1 cellular context compared by ENCODE assay signal in genomic region chrX:24231169-24231568, GRCh38.
TF ChIP-seq lines count a peak whose summit lies in the region.

No MANE protein-coding gene starts in this region.

TF ChIP-seq in K562, 482 proteins besides CTCF, POLR2A, EP300 and RAD21 (continued from another document and continues in another):
- TF ChIP-seq MAFK (IDR thresholded peaks at IDR 0.05; ENCODE audit: low read length) (peak; percentile 80), ARID3A (IDR thresholded peaks at IDR 0.05; ENCODE audit: borderline replicate concordance, low read depth, low read length) (peak; percentile 50; the same call in 1 of the 2 replicates), JUN (IDR thresholded peaks at IDR 0.05; ENCODE audit: borderline replicate concordance, low read depth, low read length) (peak; percentile 82), JUN (CRISPR knock-in tag; IDR thresholded peaks at IDR 0.05; ENCODE audit: borderline replicate concordance) (no peak), ZNF316 (IDR thresholded peaks at IDR 0.05) (peak; percentile 99), EP400 (IDR thresholded peaks at IDR 0.05) (peak; percentile 48; the same call in 1 of the 2 replicates), MEIS2 (IDR thresholded peaks at IDR 0.05; ENCODE audit: partially characterized antibody) (peak; percentile 17), RBM14 (IDR thresholded peaks at IDR 0.05; ENCODE audit: borderline replicate concordance, insufficient read depth, low read depth, low read length) (no peak), C11orf30 (IDR thresholded peaks at IDR 0.05; ENCODE audit: low read depth) (peak; percentile 98), MAFF (IDR thresholded peaks at IDR 0.05; ENCODE audit: low read length) (peak; percentile 87), HDAC2 (IDR thresholded peaks at IDR 0.05) (0 out of 2 replicates have a peak, but pooled peaks have one; percentile 44), ARID1B (IDR thresholded peaks at IDR 0.05) (peak; percentile 84), SMARCE1 (IDR thresholded peaks at IDR 0.05) (peak; percentile 83), TCF3 (CRISPR knock-in tag; IDR thresholded peaks at IDR 0.05) (no peak), BRD9 (IDR thresholded peaks at IDR 0.05; ENCODE audit: low read depth, partially characterized antibody) (peak; percentile 30), MED1 (CRISPR knock-in tag; IDR thresholded peaks at IDR 0.05; ENCODE audit: borderline replicate concordance) (no peak), LEF1 (IDR thresholded peaks at IDR 0.05) (peak; percentile 42; the same call in 1 of the 2 replicates), ATF1 (CRISPR knock-in tag; IDR thresholded peaks at IDR 0.05) (no peak), ATF1 (tag; IDR thresholded peaks at IDR 0.05) (0 out of 2 replicates have a peak, but pooled peaks have one; percentile 38), SOX6 (IDR thresholded peaks at IDR 0.05) (no peak), NR2C1 (IDR thresholded peaks at IDR 0.05) (peak; percentile 33; the same call in 1 of the 2 replicates), NR2C1 (tag; IDR thresholded peaks at IDR 0.05) (no peak), BHLHE40 (IDR thresholded peaks at IDR 0.05; ENCODE audit: low read length) (no peak), ATF7 (IDR thresholded peaks at IDR 0.05) (peak; percentile 36; the same call in 1 of the 2 replicates), MAFG (tag; conservative IDR thresholded peaks at IDR 0.05) (peak; percentile 96), KDM1A (IDR thresholded peaks at IDR 0.05) (peak; percentile 37 to 64; a peak in 3 of 4 replicates)
- TF ChIP-seq, protein P1, sequence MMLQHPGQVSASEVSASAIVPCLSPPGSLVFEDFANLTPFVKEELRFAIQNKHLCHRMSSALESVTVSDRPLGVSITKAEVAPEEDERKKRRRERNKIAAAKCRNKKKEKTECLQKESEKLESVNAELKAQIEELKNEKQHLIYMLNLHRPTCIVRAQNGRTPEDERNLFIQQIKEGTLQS (IDR thresholded peaks at IDR 0.05): peak; percentile 97
- TF ChIP-seq, protein P1 (CRISPR knock-in tag; conservative IDR thresholded peaks at IDR 0.05): no peak
- TF ChIP-seq, protein P2, sequence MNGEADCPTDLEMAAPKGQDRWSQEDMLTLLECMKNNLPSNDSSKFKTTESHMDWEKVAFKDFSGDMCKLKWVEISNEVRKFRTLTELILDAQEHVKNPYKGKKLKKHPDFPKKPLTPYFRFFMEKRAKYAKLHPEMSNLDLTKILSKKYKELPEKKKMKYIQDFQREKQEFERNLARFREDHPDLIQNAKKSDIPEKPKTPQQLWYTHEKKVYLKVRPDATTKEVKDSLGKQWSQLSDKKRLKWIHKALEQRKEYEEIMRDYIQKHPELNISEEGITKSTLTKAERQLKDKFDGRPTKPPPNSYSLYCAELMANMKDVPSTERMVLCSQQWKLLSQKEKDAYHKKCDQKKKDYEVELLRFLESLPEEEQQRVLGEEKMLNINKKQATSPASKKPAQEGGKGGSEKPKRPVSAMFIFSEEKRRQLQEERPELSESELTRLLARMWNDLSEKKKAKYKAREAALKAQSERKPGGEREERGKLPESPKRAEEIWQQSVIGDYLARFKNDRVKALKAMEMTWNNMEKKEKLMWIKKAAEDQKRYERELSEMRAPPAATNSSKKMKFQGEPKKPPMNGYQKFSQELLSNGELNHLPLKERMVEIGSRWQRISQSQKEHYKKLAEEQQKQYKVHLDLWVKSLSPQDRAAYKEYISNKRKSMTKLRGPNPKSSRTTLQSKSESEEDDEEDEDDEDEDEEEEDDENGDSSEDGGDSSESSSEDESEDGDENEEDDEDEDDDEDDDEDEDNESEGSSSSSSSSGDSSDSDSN (IDR thresholded peaks at IDR 0.05; ENCODE audit: borderline replicate concordance in 1 of 2, low read depth in 2 of 2, low read length in 2 of 2): no peak
- TF ChIP-seq, protein P3, sequence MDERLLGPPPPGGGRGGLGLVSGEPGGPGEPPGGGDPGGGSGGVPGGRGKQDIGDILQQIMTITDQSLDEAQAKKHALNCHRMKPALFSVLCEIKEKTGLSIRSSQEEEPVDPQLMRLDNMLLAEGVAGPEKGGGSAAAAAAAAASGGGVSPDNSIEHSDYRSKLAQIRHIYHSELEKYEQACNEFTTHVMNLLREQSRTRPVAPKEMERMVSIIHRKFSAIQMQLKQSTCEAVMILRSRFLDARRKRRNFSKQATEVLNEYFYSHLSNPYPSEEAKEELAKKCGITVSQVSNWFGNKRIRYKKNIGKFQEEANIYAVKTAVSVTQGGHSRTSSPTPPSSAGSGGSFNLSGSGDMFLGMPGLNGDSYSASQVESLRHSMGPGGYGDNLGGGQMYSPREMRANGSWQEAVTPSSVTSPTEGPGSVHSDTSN (CRISPR knock-in tag; IDR thresholded peaks at IDR 0.05; ENCODE audit: low read depth): no peak
- TF ChIP-seq, protein P3 (tag; conservative IDR thresholded peaks at IDR 0.05; ENCODE audit: low read depth): 0 out of 2 replicates have a peak, but pooled peaks have one; percentile 21
- TF ChIP-seq, protein P4, sequence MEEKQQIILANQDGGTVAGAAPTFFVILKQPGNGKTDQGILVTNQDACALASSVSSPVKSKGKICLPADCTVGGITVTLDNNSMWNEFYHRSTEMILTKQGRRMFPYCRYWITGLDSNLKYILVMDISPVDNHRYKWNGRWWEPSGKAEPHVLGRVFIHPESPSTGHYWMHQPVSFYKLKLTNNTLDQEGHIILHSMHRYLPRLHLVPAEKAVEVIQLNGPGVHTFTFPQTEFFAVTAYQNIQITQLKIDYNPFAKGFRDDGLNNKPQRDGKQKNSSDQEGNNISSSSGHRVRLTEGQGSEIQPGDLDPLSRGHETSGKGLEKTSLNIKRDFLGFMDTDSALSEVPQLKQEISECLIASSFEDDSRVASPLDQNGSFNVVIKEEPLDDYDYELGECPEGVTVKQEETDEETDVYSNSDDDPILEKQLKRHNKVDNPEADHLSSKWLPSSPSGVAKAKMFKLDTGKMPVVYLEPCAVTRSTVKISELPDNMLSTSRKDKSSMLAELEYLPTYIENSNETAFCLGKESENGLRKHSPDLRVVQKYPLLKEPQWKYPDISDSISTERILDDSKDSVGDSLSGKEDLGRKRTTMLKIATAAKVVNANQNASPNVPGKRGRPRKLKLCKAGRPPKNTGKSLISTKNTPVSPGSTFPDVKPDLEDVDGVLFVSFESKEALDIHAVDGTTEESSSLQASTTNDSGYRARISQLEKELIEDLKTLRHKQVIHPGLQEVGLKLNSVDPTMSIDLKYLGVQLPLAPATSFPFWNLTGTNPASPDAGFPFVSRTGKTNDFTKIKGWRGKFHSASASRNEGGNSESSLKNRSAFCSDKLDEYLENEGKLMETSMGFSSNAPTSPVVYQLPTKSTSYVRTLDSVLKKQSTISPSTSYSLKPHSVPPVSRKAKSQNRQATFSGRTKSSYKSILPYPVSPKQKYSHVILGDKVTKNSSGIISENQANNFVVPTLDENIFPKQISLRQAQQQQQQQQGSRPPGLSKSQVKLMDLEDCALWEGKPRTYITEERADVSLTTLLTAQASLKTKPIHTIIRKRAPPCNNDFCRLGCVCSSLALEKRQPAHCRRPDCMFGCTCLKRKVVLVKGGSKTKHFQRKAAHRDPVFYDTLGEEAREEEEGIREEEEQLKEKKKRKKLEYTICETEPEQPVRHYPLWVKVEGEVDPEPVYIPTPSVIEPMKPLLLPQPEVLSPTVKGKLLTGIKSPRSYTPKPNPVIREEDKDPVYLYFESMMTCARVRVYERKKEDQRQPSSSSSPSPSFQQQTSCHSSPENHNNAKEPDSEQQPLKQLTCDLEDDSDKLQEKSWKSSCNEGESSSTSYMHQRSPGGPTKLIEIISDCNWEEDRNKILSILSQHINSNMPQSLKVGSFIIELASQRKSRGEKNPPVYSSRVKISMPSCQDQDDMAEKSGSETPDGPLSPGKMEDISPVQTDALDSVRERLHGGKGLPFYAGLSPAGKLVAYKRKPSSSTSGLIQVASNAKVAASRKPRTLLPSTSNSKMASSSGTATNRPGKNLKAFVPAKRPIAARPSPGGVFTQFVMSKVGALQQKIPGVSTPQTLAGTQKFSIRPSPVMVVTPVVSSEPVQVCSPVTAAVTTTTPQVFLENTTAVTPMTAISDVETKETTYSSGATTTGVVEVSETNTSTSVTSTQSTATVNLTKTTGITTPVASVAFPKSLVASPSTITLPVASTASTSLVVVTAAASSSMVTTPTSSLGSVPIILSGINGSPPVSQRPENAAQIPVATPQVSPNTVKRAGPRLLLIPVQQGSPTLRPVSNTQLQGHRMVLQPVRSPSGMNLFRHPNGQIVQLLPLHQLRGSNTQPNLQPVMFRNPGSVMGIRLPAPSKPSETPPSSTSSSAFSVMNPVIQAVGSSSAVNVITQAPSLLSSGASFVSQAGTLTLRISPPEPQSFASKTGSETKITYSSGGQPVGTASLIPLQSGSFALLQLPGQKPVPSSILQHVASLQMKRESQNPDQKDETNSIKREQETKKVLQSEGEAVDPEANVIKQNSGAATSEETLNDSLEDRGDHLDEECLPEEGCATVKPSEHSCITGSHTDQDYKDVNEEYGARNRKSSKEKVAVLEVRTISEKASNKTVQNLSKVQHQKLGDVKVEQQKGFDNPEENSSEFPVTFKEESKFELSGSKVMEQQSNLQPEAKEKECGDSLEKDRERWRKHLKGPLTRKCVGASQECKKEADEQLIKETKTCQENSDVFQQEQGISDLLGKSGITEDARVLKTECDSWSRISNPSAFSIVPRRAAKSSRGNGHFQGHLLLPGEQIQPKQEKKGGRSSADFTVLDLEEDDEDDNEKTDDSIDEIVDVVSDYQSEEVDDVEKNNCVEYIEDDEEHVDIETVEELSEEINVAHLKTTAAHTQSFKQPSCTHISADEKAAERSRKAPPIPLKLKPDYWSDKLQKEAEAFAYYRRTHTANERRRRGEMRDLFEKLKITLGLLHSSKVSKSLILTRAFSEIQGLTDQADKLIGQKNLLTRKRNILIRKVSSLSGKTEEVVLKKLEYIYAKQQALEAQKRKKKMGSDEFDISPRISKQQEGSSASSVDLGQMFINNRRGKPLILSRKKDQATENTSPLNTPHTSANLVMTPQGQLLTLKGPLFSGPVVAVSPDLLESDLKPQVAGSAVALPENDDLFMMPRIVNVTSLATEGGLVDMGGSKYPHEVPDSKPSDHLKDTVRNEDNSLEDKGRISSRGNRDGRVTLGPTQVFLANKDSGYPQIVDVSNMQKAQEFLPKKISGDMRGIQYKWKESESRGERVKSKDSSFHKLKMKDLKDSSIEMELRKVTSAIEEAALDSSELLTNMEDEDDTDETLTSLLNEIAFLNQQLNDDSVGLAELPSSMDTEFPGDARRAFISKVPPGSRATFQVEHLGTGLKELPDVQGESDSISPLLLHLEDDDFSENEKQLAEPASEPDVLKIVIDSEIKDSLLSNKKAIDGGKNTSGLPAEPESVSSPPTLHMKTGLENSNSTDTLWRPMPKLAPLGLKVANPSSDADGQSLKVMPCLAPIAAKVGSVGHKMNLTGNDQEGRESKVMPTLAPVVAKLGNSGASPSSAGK (IDR thresholded peaks at IDR 0.05): 0 out of 2 replicates have a peak, but pooled peaks have one; percentile 26
- TF ChIP-seq, protein P5, sequence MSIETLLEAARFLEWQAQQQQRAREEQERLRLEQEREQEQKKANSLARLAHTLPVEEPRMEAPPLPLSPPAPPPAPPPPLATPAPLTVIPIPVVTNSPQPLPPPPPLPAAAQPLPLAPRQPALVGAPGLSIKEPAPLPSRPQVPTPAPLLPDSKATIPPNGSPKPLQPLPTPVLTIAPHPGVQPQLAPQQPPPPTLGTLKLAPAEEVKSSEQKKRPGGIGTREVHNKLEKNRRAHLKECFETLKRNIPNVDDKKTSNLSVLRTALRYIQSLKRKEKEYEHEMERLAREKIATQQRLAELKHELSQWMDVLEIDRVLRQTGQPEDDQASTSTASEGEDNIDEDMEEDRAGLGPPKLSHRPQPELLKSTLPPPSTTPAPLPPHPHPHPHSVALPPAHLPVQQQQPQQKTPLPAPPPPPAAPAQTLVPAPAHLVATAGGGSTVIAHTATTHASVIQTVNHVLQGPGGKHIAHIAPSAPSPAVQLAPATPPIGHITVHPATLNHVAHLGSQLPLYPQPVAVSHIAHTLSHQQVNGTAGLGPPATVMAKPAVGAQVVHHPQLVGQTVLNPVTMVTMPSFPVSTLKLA (conservative IDR thresholded peaks at IDR 0.05): 0 out of 4 replicates have a peak, but pooled peaks of 1 of the 2 experiments have one; percentile 23
- TF ChIP-seq, protein P6, sequence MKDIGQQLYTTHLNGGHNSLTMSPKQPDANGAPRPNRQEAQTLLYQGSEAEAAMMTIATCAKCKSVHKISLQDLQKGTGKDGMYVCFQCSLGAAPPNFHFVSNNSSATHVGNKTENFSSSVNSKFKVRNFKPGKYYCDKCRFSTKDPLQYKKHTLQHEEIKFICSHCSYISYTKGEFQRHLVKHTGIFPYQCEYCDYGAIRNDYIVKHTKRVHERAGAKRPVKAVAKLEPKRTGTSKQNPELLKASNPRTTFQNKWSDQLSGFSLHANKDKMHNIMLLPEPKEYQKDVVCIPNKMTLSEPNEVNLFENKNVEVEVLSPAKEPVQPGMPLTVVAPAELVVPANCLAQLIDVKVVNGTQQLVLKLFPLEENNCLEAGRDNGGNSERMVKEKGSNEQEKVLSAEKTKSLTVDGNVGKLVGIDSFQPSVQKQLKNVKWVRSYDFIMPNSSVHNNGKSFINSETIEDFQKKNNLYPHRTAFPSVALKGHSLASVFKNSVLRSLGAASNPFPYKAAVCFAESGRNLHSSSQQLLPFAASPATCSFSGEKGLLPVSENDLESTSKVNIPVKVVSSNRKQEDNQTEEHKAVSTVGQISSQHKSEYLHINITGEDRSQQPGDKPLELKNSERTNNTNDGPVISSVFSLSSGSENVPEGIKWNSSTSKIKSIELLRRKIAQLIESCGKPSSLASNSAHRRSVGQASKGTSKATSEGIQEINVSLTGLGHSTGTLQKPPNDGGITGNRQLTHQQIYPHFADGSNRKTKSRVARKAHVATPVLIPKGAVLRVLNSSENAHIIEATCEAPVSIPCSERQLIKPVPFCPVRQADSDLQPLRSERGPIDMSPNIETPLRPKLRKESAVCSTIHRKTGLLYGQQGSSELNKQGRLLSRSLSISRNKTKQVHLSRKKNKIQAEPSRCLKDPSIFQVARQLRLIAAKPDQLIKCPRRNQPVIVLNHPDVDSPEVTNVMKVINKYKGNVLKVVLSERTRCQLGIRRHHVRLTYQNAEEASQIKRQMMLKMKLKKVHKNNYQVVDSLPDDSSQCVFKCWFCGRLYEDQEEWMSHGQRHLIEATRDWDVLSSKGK (CRISPR knock-in tag; IDR thresholded peaks at IDR 0.05): no peak
